ENCODE assay signal across 32 cellular contexts in genomic region chr11:32391479-32391878, GRCh38. TPM values are rescaled to one million over a fixed set of nuclear protein-coding genes. Genes with fewer than 3 reads are reported as not detected.
"Had no signal": no experiment of that assay in that cellular context is flagged by ENCODE, and none has a peak within 500 bp of the region (broad histone marks: within the 10 kb centered on the region; RNA-seq: fewer than 3 reads in every experiment).

No MANE protein-coding gene starts in this region.

- H3K9me3 Mint-ChIP-seq: activated B cell treated with CpG ODN at 0.5 μM for 24 hours; activated CD8-positive, alpha-beta T cell treated with anti-CD3 and anti-CD28 coated beads for 36 hours; activated T-cell treated with anti-CD3 and anti-CD28 coated beads, Interleukin-2, amount 50 U/mL, for 4 hours; activated T-helper 17 cell treated with anti-CD3 and anti-CD28 coated beads, Interleukin-2, amount 50 U/mL, for 72 hours; effector memory CD8-positive, alpha-beta T cell; T-helper 2 cell treated with Interferon-gamma antibody and Interleukin-4, amounts not matched to agents 5 μg/mL and 100 μg/mL, for 36 hours had no signal

- DNase-seq: activated B cell treated with CpG ODN at 0.5 μM for 24 hours; activated CD4-positive, alpha-beta T cell treated with anti-CD3 and anti-CD28 coated beads for 48 hours; activated CD4-positive, alpha-beta T cell treated with anti-CD3 and anti-CD28 coated beads, Interleukin-2, amount 50 U/mL, for 1 hour; activated CD4-positive, alpha-beta T cell treated with anti-CD3 and anti-CD28 coated beads, Interleukin-2, amount 50 U/mL, for 48 hours; activated CD8-positive, alpha-beta memory T cell treated with anti-CD3 and anti-CD28 coated beads for 24 hours; activated CD8-positive, alpha-beta T cell treated with anti-CD3 and anti-CD28 coated beads for 36 hours; activated effector memory CD4-positive, alpha-beta T cell treated with Interleukin-2 at 50 U/mL for 16 hours; activated gamma-delta T cell treated with Interleukin-2 at 50 U/mL for 16 hours; activated naive CD4-positive, alpha-beta T cell treated with anti-CD3 and anti-CD28 coated beads, Interleukin-2, amount 50 U/mL, for 16 hours; activated naive CD4-positive, alpha-beta T cell treated with Interleukin-2 at 50 U/mL for 16 hours; activated T-cell treated with anti-CD3 and anti-CD28 coated beads, Interleukin-2, amount 50 U/mL, for 4 hours; amniotic stem cell; anterior cingulate cortex; caudate nucleus; cortex of kidney; dermis blood vessel endothelial cell; effector CD4-positive, alpha-beta T cell; effector memory CD8-positive, alpha-beta T cell; foreskin melanocyte; heart right ventricle; T-helper 17 cell; T1000; WERI-Rb-1 had no signal

- H3K4me3 ChIP-seq: body of pancreas, esophagus muscularis mucosa, gastroesophageal sphincter, heart right ventricle had no signal

- H3K27me3 Mint-ChIP-seq: activated naive CD8-positive, alpha-beta T cell; activated T-helper 17 cell treated with anti-CD3 and anti-CD28 coated beads, Interleukin-2, amount 50 U/mL, for 72 hours had no signal

- H3K36me3 Mint-ChIP-seq: activated naive CD8-positive, alpha-beta T cell had no signal

- H3K36me3 ChIP-seq: gastroesophageal sphincter, WERI-Rb-1 had no signal

- H3K27me3 ChIP-seq: body of pancreas, heart right ventricle had no signal

- ATAC-seq: activated CD4-positive, CD25-positive, alpha-beta regulatory T cell treated with anti-CD3 and anti-CD28 coated beads, Interleukin-2, amount 50 U/mL, for 24 hours; activated CD8-positive, alpha-beta T cell treated with anti-CD3 and anti-CD28 coated beads for 36 hours; activated T-cell treated with anti-CD3 and anti-CD28 coated beads, Interleukin-2, amount 50 U/mL, for 4 hours; activated T-helper 17 cell treated with anti-CD3 and anti-CD28 coated beads, Interleukin-2, amount 50 U/mL, for 72 hours; body of pancreas; effector memory CD8-positive, alpha-beta T cell; gastroesophageal sphincter; heart right ventricle; T-helper 17 cell had no signal

- H3K4me1 Mint-ChIP-seq: activated T-helper 17 cell treated with anti-CD3 and anti-CD28 coated beads, Interleukin-2, amount 50 U/mL, for 72 hours; T-helper 17 cell had no signal

- H3K9me3 ChIP-seq: body of pancreas, esophagus muscularis mucosa, gastroesophageal sphincter, heart right ventricle had no signal

- FAIRE-seq: colon had no signal

- H3K27ac ChIP-seq: body of pancreas, esophagus muscularis mucosa, gastroesophageal sphincter, heart right ventricle, WERI-Rb-1 had no signal

- H3K4me3 Mint-ChIP-seq: activated B cell treated with CpG ODN at 0.5 μM for 24 hours; activated CD8-positive, alpha-beta T cell treated with anti-CD3 and anti-CD28 coated beads for 36 hours; activated naive CD8-positive, alpha-beta T cell; activated T-cell treated with anti-CD3 and anti-CD28 coated beads, Interleukin-2, amount 50 U/mL, for 4 hours; activated T-helper 17 cell treated with anti-CD3 and anti-CD28 coated beads, Interleukin-2, amount 50 U/mL, for 72 hours; effector memory CD8-positive, alpha-beta T cell; T-helper 17 cell; T-helper 2 cell treated with Interferon-gamma antibody and Interleukin-4, amounts not matched to agents 5 μg/mL and 100 μg/mL, for 36 hours had no signal

- H3K27ac Mint-ChIP-seq: activated B cell treated with CpG ODN at 0.5 μM for 24 hours; activated CD8-positive, alpha-beta T cell treated with anti-CD3 and anti-CD28 coated beads for 36 hours; activated naive CD8-positive, alpha-beta T cell; activated T-helper 17 cell treated with anti-CD3 and anti-CD28 coated beads, Interleukin-2, amount 50 U/mL, for 72 hours; effector memory CD8-positive, alpha-beta T cell; T-helper 17 cell; T-helper 2 cell treated with Interferon-gamma antibody and Interleukin-4, amounts not matched to agents 5 μg/mL and 100 μg/mL, for 36 hours had no signal

- H3K4me1 ChIP-seq: body of pancreas, gastroesophageal sphincter had no signal

RNA-seq across cellular contexts. Expression of gene WT1, which starts 43.9 kb away (rescaled TPM):
- total RNA-seq: activated B cell treated with CpG ODN at 0.5 μM for 24 hours; activated CD8-positive, alpha-beta T cell treated with anti-CD3 and anti-CD28 coated beads for 36 hours; activated T-helper 17 cell treated with anti-CD3 and anti-CD28 coated beads, Interleukin-2, amount 50 U/mL, for 72 hours; chondrocyte; dermis blood vessel endothelial cell; T-helper 17 cell had no signal
